Comparison of ENCODE assay signal across 23 cellular contexts in the genomic region with DNA sequence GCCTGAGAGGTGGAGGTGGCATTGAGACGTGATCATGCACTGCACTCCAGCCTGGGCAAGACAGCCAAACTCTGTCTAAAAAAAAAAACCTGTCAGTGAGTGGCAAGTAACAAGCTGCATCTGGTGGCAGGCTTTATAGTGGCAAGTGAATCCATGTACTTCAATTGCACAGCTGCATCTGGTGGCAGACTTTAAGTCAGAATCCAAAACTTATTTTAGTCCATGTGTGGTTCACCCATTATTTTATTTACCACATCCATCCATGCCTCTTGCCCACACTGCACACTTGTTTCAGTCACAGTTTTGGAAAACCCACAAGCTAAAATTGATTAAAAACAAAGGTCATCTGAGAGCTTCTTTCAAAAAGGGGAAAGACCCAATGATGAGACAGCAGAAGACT.
"Had no signal": no experiment of that assay in that cellular context is flagged by ENCODE, and none has a peak within 500 bp of the region (broad histone marks: within the 10 kb centered on the region; RNA-seq: fewer than 3 reads in every experiment).

No MANE protein-coding gene starts in this region.

- DNase-seq: hypothalamus; immature natural killer cell; kidney; left colon; left lung; lower lobe of right lung; mammary epithelial cell; mesendoderm; naive thymus-derived CD4-positive, alpha-beta T cell; ovary; small intestine; spleen; stimulated activated CD4-positive, alpha-beta T cell treated with anti-CD3 and anti-CD28 coated beads, Interleukin-4, amount 100 ng/mL, for 24 hours; stimulated activated naive CD4-positive, alpha-beta T cell treated with Interleukin-2 at 50 U/mL for 16 hours; stimulated activated naive CD8-positive, alpha-beta T cell treated with anti-CD3 and anti-CD28 coated beads, Interleukin-15, amount 100 ng/mL, for 72 hours; substantia nigra; uterus had no signal

- H3K27ac ChIP-seq: left lung, lower lobe of right lung, ovary, right atrium auricular region, spleen, tibial nerve, uterus had no signal

- FAIRE-seq: islet of Langerhans, kidney, small intestine had no signal

- H3K4me3 ChIP-seq: left lung, lower lobe of right lung, ovary, right atrium auricular region, spleen, tibial nerve, uterus had no signal

- H3K36me3 ChIP-seq: left lung, lower lobe of right lung, ovary, right atrium auricular region, spleen, tibial nerve, uterus had no signal

- H3K4me1 ChIP-seq: left lung, lower lobe of right lung, right atrium auricular region, spleen, tibial nerve, uterus had no signal

- ATAC-seq: left colon; left lung; lower lobe of right lung; naive thymus-derived CD4-positive, alpha-beta T cell; natural killer cell treated with Interleukin-12 subunit alpha and Interleukin-12 subunit beta and Interleukin-15 and Interleukin-18, amount 100 ng/mL, for 72 hours; sciatic nerve; stimulated activated memory B cell treated with anti-CD40 and anti-IgM and Interleukin-4, amounts not matched to agents 10 μg/mL and 1 μg/mL and 100 μg/mL, for 72 hours; stimulated activated naive CD8-positive, alpha-beta T cell treated with anti-CD3 and anti-CD28 coated beads, Interleukin-15, amount 100 ng/mL, for 72 hours had no signal

- H3K9me3 ChIP-seq: lower lobe of right lung, ovary, right atrium auricular region, tibial nerve, uterus had no signal

- H3K27me3 ChIP-seq: left lung, ovary, right atrium auricular region, spleen, tibial nerve, uterus had no signal
